ENCODE assay signal across 8 cellular contexts in genomic region chr5:140647042-140647341, GRCh38. TPM values are rescaled to one million over a fixed set of nuclear protein-coding genes. Genes with fewer than 3 reads are reported as not detected.
DNase-seq lines count a peak whose midpoint lies in the region; ATAC-seq, FAIRE-seq and TF ChIP-seq lines count a peak whose summit lies in the region.

No MANE protein-coding gene starts in this region.

- H3K36me3 ChIP-seq in heart right ventricle (peaks cover 0 to 77% (median 31%) of the 10 kb centered on the region in 9 donors), liver (ENCODE audit: control insufficient read depth in 4 of 4, insufficient read depth in 3 of 4, low read depth in 1 of 4, low read length in 3 of 4) (peaks cover 2 to 47% (median 31%) of the 10 kb centered on the region in 4 donors)

- H3K9me3 ChIP-seq in heart right ventricle = no peaks in the 10 kb centered on the region
- H3K9me3 ChIP-seq in liver (ENCODE audit: control insufficient read depth in 4 of 4, low read length in 3 of 4) = no peaks in the 10 kb centered on the region

- intact Hi-C loops in heart right ventricle (cut with DNase I) (loop anchor here in 5 of 10 donors (5.0 to 10.0 kb wide), 6 partner anchors 45 to 282 kb away; partner anchors contain the start of genes ANKHD1 (in 2 of the 5), EIF4EBP3 (in 2 of the 5), APBB3 (in 1 of the 5) and HARS1 (in 1 of the 5)), Right ventricle myocardium inferior (cut with DNase I) (no loop called here)

- peak overlapping the region; percentile 63 to 79 for H3K9ac ChIP-seq in liver (ENCODE audit: low read depth in 1 of 2, low read length in 2 of 2)

- H3K4me1 ChIP-seq in heart right ventricle (peaks cover 4 to 46% (median 26%) of the 10 kb centered on the region in 9 donors), liver (ENCODE audit: control insufficient read depth in 4 of 4, insufficient read depth in 4 of 4, low read length in 3 of 4) (peaks cover 0 to 29% (median 27%) of the 10 kb centered on the region in 4 donors)

- ATAC-seq in heart right ventricle (peak in 2 of 8 donors; percentile 3 to 5), Right ventricle myocardium inferior (no peak), GM18870 (IDR thresholded peaks at IDR 0.05; ENCODE audit: unreplicated experiment) (no peak), HG03442 (IDR thresholded peaks at IDR 0.05; ENCODE audit: unreplicated experiment) (no peak)

- TF ChIP-seq RAD21 in liver (IDR thresholded peaks at IDR 0.05) = no peak

- TF ChIP-seq CTCF in heart right ventricle (IDR thresholded peaks at IDR 0.05) = no peak
- TF ChIP-seq CTCF in astrocyte of the cerebellum (IDR thresholded peaks at IDR 0.05; ENCODE audit: low read depth, low read length, missing control alignments) = no peak
- TF ChIP-seq CTCF in liver (IDR thresholded peaks at IDR 0.05; ENCODE audit: low read depth, low read length, missing input control) = no peak

- H3K4me3 ChIP-seq in heart right ventricle = peak overlapping the region; percentile 53 to 99 (median 90)
- peak overlapping the region; percentile 61 for H3K4me3 ChIP-seq in astrocyte of the cerebellum (ENCODE audit: low read depth, low read length)
- H3K4me3 ChIP-seq in liver (ENCODE audit: low read depth in 1 of 3, low read length in 3 of 3) = peak overlapping the region; percentile 74 to 97 (median 83)

- FAIRE-seq in urothelium cell line (lab: Jason Lieb, UNC) = no peak

- WGBS in heart right ventricle, 2 donors = 0 to 3% methylated on average over 19 of the region's 19 CpGs
- 1% methylated on average over 19 of the region's 19 CpGs for WGBS in liver

- DNase-seq in heart right ventricle (no peak), Right ventricle myocardium inferior (ENCODE audit: missing footprints) (no peak), astrocyte of the cerebellum (ENCODE audit: low read depth) (no peak), urothelium cell line (ENCODE audit: low spot score) (peak; percentile 8)
- DNase-seq in stimulated activated CD4-positive, alpha-beta T cell treated with anti-CD3 and anti-CD28 coated beads, Interleukin-12 subunit alpha, Interleukin-12 subunit beta, amount 100 ng/mL, for 4 hours = no peak

- H3K27ac ChIP-seq in heart right ventricle (peak overlapping the region; percentile 54 to 92 (median 86)), liver (ENCODE audit: low read depth in 1 of 2, low read length in 2 of 2) (peak overlapping the region; percentile 75)

- in situ Hi-C loops in astrocyte of the cerebellum (cut with HindIII; ENCODE audit: low sequenced_read_pairs) = loop anchor here (5.0 kb wide), 1 partner anchor 105 kb away; no protein-coding TSS in a partner anchor

- no peaks in the 10 kb centered on the region for H3K27me3 ChIP-seq in heart right ventricle
- no peaks in the 10 kb centered on the region for H3K27me3 ChIP-seq in liver (ENCODE audit: control insufficient read depth in 4 of 4, insufficient read depth in 4 of 4, low read length in 3 of 4)

TF ChIP-seq in liver, 16 proteins besides CTCF, POLR2A, EP300 and RAD21:
- TF ChIP-seq HNF4G (IDR thresholded peaks at IDR 0.05) (no peak), FOXA1 (IDR thresholded peaks at IDR 0.05) (no peak), HNF4A (conservative IDR thresholded peaks at IDR 0.05) (no peak), JUND (IDR thresholded peaks at IDR 0.05) (no peak), SP1 (IDR thresholded peaks at IDR 0.05) (no peak), GABPA (IDR thresholded peaks at IDR 0.05 in 1 of 2, conservative IDR thresholded peaks at IDR 0.05 in 1 of 2) (no peak), YY1 (IDR thresholded peaks at IDR 0.05) (no peak), NR2F2 (IDR thresholded peaks at IDR 0.05) (no peak), REST (IDR thresholded peaks at IDR 0.05) (no peak), RXRA (IDR thresholded peaks at IDR 0.05) (no peak), EGR1 (IDR thresholded peaks at IDR 0.05; ENCODE audit: low read depth in 2 of 2) (no peak), FOXA2 (IDR thresholded peaks at IDR 0.05) (no peak), TAF1 (conservative IDR thresholded peaks at IDR 0.05) (no peak), ATF3 (IDR thresholded peaks at IDR 0.05) (no peak)
- TF ChIP-seq, protein P1, sequence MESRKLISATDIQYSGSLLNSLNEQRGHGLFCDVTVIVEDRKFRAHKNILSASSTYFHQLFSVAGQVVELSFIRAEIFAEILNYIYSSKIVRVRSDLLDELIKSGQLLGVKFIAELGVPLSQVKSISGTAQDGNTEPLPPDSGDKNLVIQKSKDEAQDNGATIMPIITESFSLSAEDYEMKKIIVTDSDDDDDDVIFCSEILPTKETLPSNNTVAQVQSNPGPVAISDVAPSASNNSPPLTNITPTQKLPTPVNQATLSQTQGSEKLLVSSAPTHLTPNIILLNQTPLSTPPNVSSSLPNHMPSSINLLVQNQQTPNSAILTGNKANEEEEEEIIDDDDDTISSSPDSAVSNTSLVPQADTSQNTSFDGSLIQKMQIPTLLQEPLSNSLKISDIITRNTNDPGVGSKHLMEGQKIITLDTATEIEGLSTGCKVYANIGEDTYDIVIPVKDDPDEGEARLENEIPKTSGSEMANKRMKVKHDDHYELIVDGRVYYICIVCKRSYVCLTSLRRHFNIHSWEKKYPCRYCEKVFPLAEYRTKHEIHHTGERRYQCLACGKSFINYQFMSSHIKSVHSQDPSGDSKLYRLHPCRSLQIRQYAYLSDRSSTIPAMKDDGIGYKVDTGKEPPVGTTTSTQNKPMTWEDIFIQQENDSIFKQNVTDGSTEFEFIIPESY (IDR thresholded peaks at IDR 0.05) = no peak
- TF ChIP-seq, protein P2, sequence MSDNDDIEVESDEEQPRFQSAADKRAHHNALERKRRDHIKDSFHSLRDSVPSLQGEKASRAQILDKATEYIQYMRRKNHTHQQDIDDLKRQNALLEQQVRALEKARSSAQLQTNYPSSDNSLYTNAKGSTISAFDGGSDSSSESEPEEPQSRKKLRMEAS (IDR thresholded peaks at IDR 0.05) = no peak

RNA-seq across cellular contexts. Expression of gene NDUFA2, which starts 0.4 kb away (rescaled TPM):
- total RNA-seq in heart right ventricle (100 to 1,000 TPM in 9 of 10 donors, 10 to 100 TPM in 1; 96.8 to 150 (median 119) TPM), Right ventricle myocardium inferior (146 TPM), liver (10 to 100 TPM; 23.3 to 44.3 TPM)
- polyA plus RNA-seq in heart right ventricle (100 to 1,000 TPM; 291 to 569 TPM), liver (100 to 1,000 TPM in 1 of 2 donors, 10 to 100 TPM in 1; 91.3 to 160 TPM)

RNA-seq across cellular contexts. Expression of gene IK, which starts 0.6 kb away (rescaled TPM):
- total RNA-seq in heart right ventricle = 10 to 100 TPM; 67.5 to 88.5 (median 74.3) TPM
- polyA plus RNA-seq in heart right ventricle = 10 to 100 TPM; 43.0 to 77.7 TPM
- 66.4 TPM for total RNA-seq in Right ventricle myocardium inferior
- 10 to 100 TPM; 42.5 to 45.7 TPM for total RNA-seq in liver
- polyA plus RNA-seq in liver = 10 to 100 TPM; 30.8 to 41.8 TPM

RNA-seq across cellular contexts. Expression of gene TMCO6, which starts 7.7 kb away (rescaled TPM):
- total RNA-seq in heart right ventricle = 1 to 10 TPM; 1.6 to 5.2 (median 3.2) TPM
- polyA plus RNA-seq in heart right ventricle = 1 to 10 TPM; 6.2 to 7.9 TPM
- 4.2 TPM for total RNA-seq in Right ventricle myocardium inferior
- total RNA-seq in liver = 10 to 100 TPM; 14.1 to 55.9 TPM
- polyA plus RNA-seq in liver = 10 to 100 TPM; 12.6 to 23.3 TPM

RNA-seq across cellular contexts. Expression of gene CD14, which starts 14.0 kb away (rescaled TPM):
- total RNA-seq in heart right ventricle (100 to 1,000 TPM in 1 of 10 donors, 10 to 100 TPM in 9; 10.8 to 137 (median 20.3) TPM), Right ventricle myocardium inferior (46.1 TPM), liver (100 to 1,000 TPM in 1 of 2 donors, 10 to 100 TPM in 1; 61.0 to 297 TPM)
- polyA plus RNA-seq in heart right ventricle (10 to 100 TPM; 14.0 to 30.1 TPM), liver (100 to 1,000 TPM; 277 to 343 TPM)

RNA-seq across cellular contexts. Expression of gene WDR55, which starts 17.7 kb away (rescaled TPM):
- total RNA-seq in heart right ventricle (10 to 100 TPM; 10.5 to 14.5 (median 12.2) TPM), Right ventricle myocardium inferior (11.2 TPM), liver (10 to 100 TPM; 12.0 to 18.2 TPM)
- polyA plus RNA-seq in heart right ventricle (10 to 100 TPM; 12.2 to 15.7 TPM), liver (10 to 100 TPM in 1 of 2 donors, 1 to 10 TPM in 1; 10.0 to 11.4 TPM)
